In genomic region chr7:111746950-111747349, GRCh38 we compare ENCODE assay signal across 29 cellular contexts.
"Had no signal": no experiment of that assay in that cellular context is flagged by ENCODE, and none has a peak within 500 bp of the region (broad histone marks: within the 10 kb centered on the region; RNA-seq: fewer than 3 reads in every experiment).

No MANE protein-coding gene starts in this region.

- H3K9me3 ChIP-seq: adrenal gland, ascending aorta, colonic mucosa had no signal

- H3K4me3 Mint-ChIP-seq: activated CD4-positive, alpha-beta memory T cell treated with anti-CD3 and anti-CD28 coated beads, Interleukin-2, amount 10 ng/mL, durations not matched to agents 7 days and 5 days; activated CD4-positive, alpha-beta T cell treated with anti-CD3 and anti-CD28 coated beads, Interleukin-2, amount 10 ng/mL, durations not matched to agents 7 days and 5 days; activated naive CD4-positive, alpha-beta T cell treated with anti-CD3 and anti-CD28 coated beads for 36 hours; activated naive CD4-positive, alpha-beta T cell treated with anti-CD3 and anti-CD28 coated beads, Interleukin-2, amount 50 U/mL, for 24 hours; activated naive CD8-positive, alpha-beta T cell treated with anti-CD3 and anti-CD28 coated beads for 36 hours; activated naive CD8-positive, alpha-beta T cell treated with anti-CD3 and anti-CD28 coated beads, Interleukin-2, amount 50 U/mL, for 24 hours; activated T-cell treated with anti-CD3 and anti-CD28 coated beads, Interleukin-2, amount 50 U/mL, for 4 hours; brain; endodermal cell; WTC11 had no signal

- H3K4me3 ChIP-seq: adrenal gland, ascending aorta, breast epithelium, cardiac muscle cell, colonic mucosa had no signal

- H3K36me3 ChIP-seq: adrenal gland, breast epithelium, cardiac muscle cell, colonic mucosa had no signal

- H3K4me1 Mint-ChIP-seq: activated CD4-positive, alpha-beta memory T cell treated with anti-CD3 and anti-CD28 coated beads, Interleukin-2, amount 10 ng/mL, durations not matched to agents 7 days and 5 days; activated CD4-positive, alpha-beta T cell treated with anti-CD3 and anti-CD28 coated beads, Interleukin-2, amount 10 ng/mL, durations not matched to agents 7 days and 5 days; activated naive CD4-positive, alpha-beta T cell treated with anti-CD3 and anti-CD28 coated beads, Interleukin-2, amount 50 U/mL, for 24 hours; activated naive CD8-positive, alpha-beta T cell treated with anti-CD3 and anti-CD28 coated beads for 36 hours; activated naive CD8-positive, alpha-beta T cell treated with anti-CD3 and anti-CD28 coated beads, Interleukin-2, amount 50 U/mL, for 24 hours had no signal

- H3K27me3 ChIP-seq: adrenal gland, ascending aorta, breast epithelium, cardiac muscle cell, colonic mucosa had no signal

- ATAC-seq: activated naive CD8-positive, alpha-beta T cell treated with anti-CD3 and anti-CD28 coated beads, Interleukin-2, amount 50 U/mL, for 24 hours; activated T-cell treated with anti-CD3 and anti-CD28 coated beads, Interleukin-2, amount 50 U/mL, for 4 hours; esophagus mucosa; WTC11 had no signal

- DNase-seq: activated CD4-positive, alpha-beta memory T cell treated with anti-CD3 and anti-CD28 coated beads, Interleukin-2, amount 10 ng/mL, durations not matched to agents 7 days and 5 days; activated CD4-positive, alpha-beta T cell treated with anti-CD3 and anti-CD28 coated beads for 1 hour; activated CD4-positive, alpha-beta T cell treated with anti-CD3 and anti-CD28 coated beads for 4 hours; activated CD4-positive, alpha-beta T cell treated with anti-CD3 and anti-CD28 coated beads, Interleukin-2, amount 10 ng/mL, durations not matched to agents 7 days and 5 days; activated CD4-positive, alpha-beta T cell treated with anti-CD3 and anti-CD28 coated beads, Interleukin-2, amount 50 U/mL, for 4 hours; activated effector memory CD4-positive, alpha-beta T cell treated with anti-CD3 and anti-CD28 coated beads, Interleukin-2, amount 50 U/mL, for 16 hours; activated naive CD4-positive, alpha-beta T cell treated with anti-CD3 and anti-CD28 coated beads for 36 hours; activated naive CD8-positive, alpha-beta T cell treated with anti-CD3 and anti-CD28 coated beads for 36 hours; activated naive CD8-positive, alpha-beta T cell treated with anti-CD3 and anti-CD28 coated beads, Interleukin-2, amount 50 U/mL, for 24 hours; activated T-cell treated with anti-CD3 and anti-CD28 coated beads, Interleukin-2, amount 50 U/mL, for 4 hours; adrenal gland; amygdala; central memory CD4-positive, alpha-beta T cell; cerebellar nuclear complex; colonic mucosa; effector memory CD4-positive, alpha-beta T cell; endodermal cell; foreskin fibroblast; head of caudate nucleus; T-helper 2 cell had no signal

- FAIRE-seq: frontal cortex had no signal

- H3K27ac ChIP-seq: adrenal gland, ascending aorta, breast epithelium, cardiac muscle cell, colonic mucosa had no signal

- H3K9me3 Mint-ChIP-seq: activated CD4-positive, alpha-beta memory T cell treated with anti-CD3 and anti-CD28 coated beads, Interleukin-2, amount 10 ng/mL, durations not matched to agents 7 days and 5 days; activated CD4-positive, alpha-beta T cell treated with anti-CD3 and anti-CD28 coated beads, Interleukin-2, amount 10 ng/mL, durations not matched to agents 7 days and 5 days; activated naive CD4-positive, alpha-beta T cell treated with anti-CD3 and anti-CD28 coated beads for 36 hours; activated naive CD4-positive, alpha-beta T cell treated with anti-CD3 and anti-CD28 coated beads, Interleukin-2, amount 50 U/mL, for 24 hours; activated naive CD8-positive, alpha-beta T cell treated with anti-CD3 and anti-CD28 coated beads for 36 hours; activated naive CD8-positive, alpha-beta T cell treated with anti-CD3 and anti-CD28 coated beads, Interleukin-2, amount 50 U/mL, for 24 hours; activated T-cell treated with anti-CD3 and anti-CD28 coated beads, Interleukin-2, amount 50 U/mL, for 4 hours; activated T-helper 2 cell treated with anti-CD3 and anti-CD28 coated beads, Interferon-gamma antibody, Interleukin-2, Interleukin-4, amounts not matched to agents 10 μg/mL and 5 μg/mL and 100 μg/mL, durations not matched to agents 14 hours and 24 hours and 36 hours; endodermal cell had no signal

- H3K27ac Mint-ChIP-seq: activated CD4-positive, alpha-beta memory T cell treated with anti-CD3 and anti-CD28 coated beads, Interleukin-2, amount 10 ng/mL, durations not matched to agents 7 days and 5 days; activated CD4-positive, alpha-beta T cell treated with anti-CD3 and anti-CD28 coated beads, Interleukin-2, amount 10 ng/mL, durations not matched to agents 7 days and 5 days; activated naive CD4-positive, alpha-beta T cell treated with anti-CD3 and anti-CD28 coated beads for 36 hours; activated naive CD4-positive, alpha-beta T cell treated with anti-CD3 and anti-CD28 coated beads, Interleukin-2, amount 50 U/mL, for 24 hours; activated naive CD8-positive, alpha-beta T cell treated with anti-CD3 and anti-CD28 coated beads for 36 hours; activated naive CD8-positive, alpha-beta T cell treated with anti-CD3 and anti-CD28 coated beads, Interleukin-2, amount 50 U/mL, for 24 hours; activated T-helper 2 cell treated with anti-CD3 and anti-CD28 coated beads, Interferon-gamma antibody, Interleukin-2, Interleukin-4, amounts not matched to agents 10 μg/mL and 5 μg/mL and 100 μg/mL, durations not matched to agents 14 hours and 24 hours and 36 hours; endodermal cell; WTC11 had no signal

- H3K4me1 ChIP-seq: adrenal gland, ascending aorta, breast epithelium, colonic mucosa had no signal

- H3K36me3 Mint-ChIP-seq: activated naive CD4-positive, alpha-beta T cell treated with anti-CD3 and anti-CD28 coated beads, Interleukin-2, amount 50 U/mL, for 24 hours; activated naive CD8-positive, alpha-beta T cell treated with anti-CD3 and anti-CD28 coated beads for 36 hours had no signal
